29 cellular contexts compared by ENCODE assay signal in the genomic region with DNA sequence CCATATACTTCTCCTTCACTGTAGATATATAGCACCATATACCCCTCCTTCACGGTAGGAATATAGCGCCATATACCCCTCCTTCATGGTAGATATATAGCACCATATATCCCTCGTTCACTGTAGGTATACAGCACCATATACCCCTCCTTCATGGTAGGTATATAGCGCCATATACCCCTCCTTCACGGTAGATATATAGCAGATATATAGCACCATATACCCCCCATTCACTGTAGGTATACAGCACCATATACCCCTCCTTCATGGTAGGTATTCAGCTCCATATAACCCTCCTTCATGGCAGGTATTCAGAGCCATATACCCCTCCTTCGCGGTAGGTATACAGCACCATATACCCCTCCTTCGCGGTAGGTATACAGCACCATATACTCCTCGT.
"Had no signal": no experiment of that assay in that cellular context is flagged by ENCODE, and none has a peak within 500 bp of the region (broad histone marks: within the 10 kb centered on the region; RNA-seq: fewer than 3 reads in every experiment).

No MANE protein-coding gene starts in this region.

- H3K4me3 ChIP-seq: esophagus muscularis mucosa, heart right ventricle, lower lobe of right lung, pancreas, psoas muscle, sigmoid colon, tibial nerve had no signal

- H3K36me3 ChIP-seq: esophagus muscularis mucosa, heart right ventricle, lower lobe of right lung, pancreas, sigmoid colon, tibial nerve had no signal

- DNase-seq: activated CD4-positive, alpha-beta T cell treated with anti-CD3 and anti-CD28 coated beads for 48 hours; activated CD4-positive, alpha-beta T cell treated with anti-CD3 and anti-CD28 coated beads, Interleukin-2, amount 50 U/mL, for 48 hours; activated CD8-positive, alpha-beta memory T cell treated with anti-CD3 and anti-CD28 coated beads for 24 hours; activated CD8-positive, alpha-beta memory T cell treated with anti-CD3 and anti-CD28 coated beads, Interleukin-2, amount 50 U/mL, for 4 hours; activated effector memory CD4-positive, alpha-beta T cell treated with anti-CD3 and anti-CD28 coated beads, Interleukin-2, amount 50 U/mL, for 16 hours; activated naive CD4-positive, alpha-beta T cell treated with anti-CD3 and anti-CD28 coated beads for 36 hours; activated naive CD8-positive, alpha-beta T cell treated with anti-CD3 and anti-CD28 coated beads for 36 hours; activated T-cell treated with anti-CD3 and anti-CD28 coated beads, Interleukin-2, amount 50 U/mL, for 1 hour; caudate nucleus; endodermal cell; foreskin melanocyte; heart right ventricle; lower lobe of right lung; pancreas; psoas muscle; sigmoid colon; small intestine; stimulated activated CD4-positive, alpha-beta T cell treated with anti-CD3 and anti-CD28 coated beads, Interleukin-1b, Interleukin-23, amount 100 ng/mL, for 48 hours; stimulated activated CD4-positive, alpha-beta T cell treated with anti-CD3 and anti-CD28 coated beads, Interleukin-4, amount 100 ng/mL, for 4 hours; stimulated activated CD8-positive, alpha-beta memory T cell treated with anti-CD3 and anti-CD28 coated beads, Interleukin-4, amount 100 ng/mL, for 48 hours; stimulated activated naive B cell treated with anti-CD40 and anti-IgM and Interleukin-4, amounts not matched to agents 10 μg/mL and 1 μg/mL and 100 μg/mL, for 72 hours; T-cell had no signal

- H3K9me3 Mint-ChIP-seq: activated naive CD4-positive, alpha-beta T cell treated with anti-CD3 and anti-CD28 coated beads for 36 hours; activated naive CD8-positive, alpha-beta T cell treated with anti-CD3 and anti-CD28 coated beads for 36 hours; activated T-helper 1 cell treated with anti-CD3 and anti-CD28 coated beads, Interleukin-12 subunit alpha, Interleukin-12 subunit beta, Interleukin-2, Interleukin-4 antibody, amounts not matched to agents 30 ng/mL and 10 ng/mL and 1 ng/mL, durations not matched to agents 14 hours and 24 hours and 36 hours; dendritic cell treated with granulocyte-macrophage colony-stimulating factor and Interleukin-4, amounts not matched to agents 40 ng/mL and 50 ng/mL, for 4 days; endodermal cell; T-helper 2 cell treated with Interferon-gamma antibody and Interleukin-4, amounts not matched to agents 5 μg/mL and 100 μg/mL, for 36 hours had no signal

- H3K27me3 ChIP-seq: esophagus muscularis mucosa, heart right ventricle, pancreas, sigmoid colon, tibial nerve had no signal

- H3K27me3 Mint-ChIP-seq: activated naive CD8-positive, alpha-beta T cell treated with anti-CD3 and anti-CD28 coated beads for 36 hours; stimulated activated naive B cell treated with anti-CD40 and anti-IgM and Interleukin-4, amounts not matched to agents 10 μg/mL and 1 μg/mL and 100 μg/mL, for 72 hours; T-cell had no signal

- ATAC-seq: activated CD4-positive, CD25-positive, alpha-beta regulatory T cell treated with anti-CD3 and anti-CD28 coated beads, Interleukin-2, amount 50 U/mL, for 24 hours; heart right ventricle; left lobe of liver; lower lobe of right lung; pancreas; psoas muscle; stimulated activated naive B cell treated with anti-CD40 and anti-IgM and Interleukin-4, amounts not matched to agents 10 μg/mL and 1 μg/mL and 100 μg/mL, for 72 hours; T-cell had no signal

- H3K4me3 Mint-ChIP-seq: activated naive CD4-positive, alpha-beta T cell treated with anti-CD3 and anti-CD28 coated beads for 36 hours; activated naive CD8-positive, alpha-beta T cell treated with anti-CD3 and anti-CD28 coated beads for 36 hours; activated T-helper 1 cell treated with anti-CD3 and anti-CD28 coated beads, Interleukin-12 subunit alpha, Interleukin-12 subunit beta, Interleukin-2, Interleukin-4 antibody, amounts not matched to agents 30 ng/mL and 10 ng/mL and 1 ng/mL, durations not matched to agents 14 hours and 24 hours and 36 hours; dendritic cell treated with granulocyte-macrophage colony-stimulating factor and Interleukin-4, amounts not matched to agents 40 ng/mL and 50 ng/mL, for 4 days; endodermal cell; T-cell; T-helper 2 cell treated with Interferon-gamma antibody and Interleukin-4, amounts not matched to agents 5 μg/mL and 100 μg/mL, for 36 hours had no signal

- H3K27ac Mint-ChIP-seq: activated naive CD4-positive, alpha-beta T cell treated with anti-CD3 and anti-CD28 coated beads for 36 hours; activated naive CD8-positive, alpha-beta T cell treated with anti-CD3 and anti-CD28 coated beads for 36 hours; activated T-helper 1 cell treated with anti-CD3 and anti-CD28 coated beads, Interleukin-12 subunit alpha, Interleukin-12 subunit beta, Interleukin-2, Interleukin-4 antibody, amounts not matched to agents 30 ng/mL and 10 ng/mL and 1 ng/mL, durations not matched to agents 14 hours and 24 hours and 36 hours; dendritic cell treated with granulocyte-macrophage colony-stimulating factor and Interleukin-4, amounts not matched to agents 40 ng/mL and 50 ng/mL, for 4 days; endodermal cell; T-cell; T-helper 2 cell treated with Interferon-gamma antibody and Interleukin-4, amounts not matched to agents 5 μg/mL and 100 μg/mL, for 36 hours had no signal

- H3K27ac ChIP-seq: heart right ventricle, lower lobe of right lung, pancreas, psoas muscle, tibial nerve had no signal

- H3K9me3 ChIP-seq: esophagus muscularis mucosa, heart right ventricle, lower lobe of right lung, pancreas, psoas muscle, sigmoid colon, tibial nerve had no signal
